In the genomic region with DNA sequence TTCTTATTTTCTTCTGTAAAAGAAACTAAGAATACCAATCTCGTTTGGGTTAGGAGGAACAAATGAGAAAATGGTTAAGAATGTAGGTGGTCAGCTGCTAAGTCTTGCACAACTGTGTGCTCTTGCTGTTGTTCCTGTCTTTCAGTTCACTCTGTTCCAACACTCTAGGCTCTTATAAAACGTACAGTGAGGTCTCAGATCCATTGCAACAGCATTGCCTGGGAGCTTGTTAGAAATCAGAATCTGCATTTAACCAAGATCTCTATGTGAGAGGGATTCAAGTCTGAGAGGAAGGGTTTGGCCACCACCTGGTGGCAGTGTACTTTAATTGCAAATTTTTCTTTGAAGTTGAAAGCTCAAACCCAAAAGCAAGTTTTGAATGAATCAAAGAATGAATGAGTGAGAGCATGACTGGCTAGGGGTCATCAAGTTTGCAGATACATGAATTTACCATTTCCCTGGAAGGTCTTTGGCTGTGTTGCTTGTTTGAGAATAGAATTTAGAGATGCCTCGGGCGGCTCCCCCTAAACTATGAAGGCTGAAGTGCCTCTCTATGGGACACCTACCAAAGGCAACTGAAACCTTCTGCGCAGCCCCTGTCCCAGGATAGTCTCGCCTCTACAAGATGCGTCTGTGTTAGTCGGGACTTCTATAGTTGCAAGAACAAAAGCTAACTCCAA, we compare ENCODE assay signal across 8 cellular contexts. TPM values are rescaled to one million over a fixed set of nuclear protein-coding genes. Genes with fewer than 3 reads are reported as not detected.
DNase-seq lines count a peak whose midpoint lies in the region; ATAC-seq, FAIRE-seq and TF ChIP-seq lines count a peak whose summit lies in the region.

No MANE protein-coding gene starts in this region.

- H3K4me3 ChIP-seq in pancreas (no peak overlapping the region), ovary (no peak overlapping the region)

- 53 to 65% methylated on average over 8 of the region's 8 CpGs for WGBS in pancreas, 2 donors
- 60 to 66% (median 65%) methylated on average over 8 of the region's 8 CpGs for WGBS in ovary, 3 donors

- peaks cover 0 to 5% (median 0%) of the 10 kb centered on the region in 4 donors for H3K27me3 ChIP-seq in pancreas
- no peaks in the 10 kb centered on the region for H3K27me3 ChIP-seq in ovary

- peak; percentile 55 for FAIRE-seq in GM18507 (lab: Jason Lieb, UNC)
- no peak for FAIRE-seq in pancreas (lab: Jason Lieb, UNC)

- H3K4me1 ChIP-seq in pancreas: no peaks in the 10 kb centered on the region
- no peaks in the 10 kb centered on the region for H3K4me1 ChIP-seq in ovary (ENCODE audit: insufficient read depth)

- no peaks in the 10 kb centered on the region for H3K9me3 Mint-ChIP-seq in activated T-helper 1 cell treated with anti-CD3 and anti-CD28 coated beads, Interleukin-12 subunit alpha, Interleukin-12 subunit beta, Interleukin-2, Interleukin-4 antibody, amounts not matched to agents 30 ng/mL and 10 ng/mL and 1 ng/mL, durations not matched to agents 14 hours and 24 hours and 36 hours

- no peaks in the 10 kb centered on the region for H3K4me1 Mint-ChIP-seq in activated T-helper 1 cell treated with anti-CD3 and anti-CD28 coated beads, Interleukin-12 subunit alpha, Interleukin-12 subunit beta, Interleukin-2, Interleukin-4 antibody, amounts not matched to agents 30 ng/mL and 10 ng/mL and 1 ng/mL, durations not matched to agents 14 hours and 24 hours and 36 hours (ENCODE audit: low read depth)

- TF ChIP-seq CTCF in pancreas (IDR thresholded peaks at IDR 0.05): peak in 2 of 4 donors; percentile 14 to 34
- no peak for TF ChIP-seq CTCF in ovary (IDR thresholded peaks at IDR 0.05)

- H3K27ac ChIP-seq in pancreas (peak overlapping the region in 1 of 4 donors; percentile 34), ovary (no peak overlapping the region)

- peaks cover 26% of the 10 kb centered on the region for H3K27me3 Mint-ChIP-seq in activated T-helper 1 cell treated with anti-CD3 and anti-CD28 coated beads, Interleukin-12 subunit alpha, Interleukin-12 subunit beta, Interleukin-2, Interleukin-4 antibody, amounts not matched to agents 30 ng/mL and 10 ng/mL and 1 ng/mL, durations not matched to agents 14 hours and 24 hours and 36 hours (ENCODE audit: insufficient read depth)

- no peak overlapping the region for H3K4me3 Mint-ChIP-seq in activated T-helper 1 cell treated with anti-CD3 and anti-CD28 coated beads, Interleukin-12 subunit alpha, Interleukin-12 subunit beta, Interleukin-2, Interleukin-4 antibody, amounts not matched to agents 30 ng/mL and 10 ng/mL and 1 ng/mL, durations not matched to agents 14 hours and 24 hours and 36 hours

- H3K27ac Mint-ChIP-seq in activated T-helper 1 cell treated with anti-CD3 and anti-CD28 coated beads, Interleukin-12 subunit alpha, Interleukin-12 subunit beta, Interleukin-2, Interleukin-4 antibody, amounts not matched to agents 30 ng/mL and 10 ng/mL and 1 ng/mL, durations not matched to agents 14 hours and 24 hours and 36 hours: no peak overlapping the region

- no peaks in the 10 kb centered on the region for H3K36me3 ChIP-seq in pancreas
- H3K36me3 ChIP-seq in ovary: no peaks in the 10 kb centered on the region

- TF ChIP-seq EP300 in ovary (IDR thresholded peaks at IDR 0.05): no peak

- peak; percentile 66 to 71 for DNase-seq in AML-193 (lab: John Stamatoyannopoulos, UW)
- DNase-seq in GM18507 (ENCODE audit: extremely low spot score, insufficient read length, low read depth): no peak
- DNase-seq in NCI-H82 treated with DMSO at 0.1 percent for 48 hours (lab: John Stamatoyannopoulos, UW; ENCODE audit: unreplicated experiment): peak; percentile 77
- peak; percentile 20 for DNase-seq in activated T-helper 1 cell treated with anti-CD3 and anti-CD28 coated beads, Interleukin-12 subunit alpha, Interleukin-12 subunit beta, Interleukin-2, Interleukin-4 antibody, amounts not matched to agents 30 ng/mL and 10 ng/mL and 1 ng/mL, durations not matched to agents 14 hours and 24 hours and 36 hours (ENCODE audit: low spot score)
- peak; percentile 48 for DNase-seq in germinal center (ENCODE audit: low spot score)
- no peak for DNase-seq in pancreas
- no peak for DNase-seq in ovary

- peak in 3 of 4 donors; percentile 70 to 82 (median 71) for ATAC-seq in pancreas
- ATAC-seq in HG02981 (IDR thresholded peaks at IDR 0.05; ENCODE audit: unreplicated experiment): no peak

- no peaks in the 10 kb centered on the region for H3K9me3 ChIP-seq in pancreas
- H3K9me3 ChIP-seq in ovary: no peaks in the 10 kb centered on the region

- intact Hi-C loops in activated T-helper 1 cell treated with anti-CD3 and anti-CD28 coated beads, Interleukin-12 subunit alpha, Interleukin-12 subunit beta, Interleukin-2, Interleukin-4 antibody, amounts not matched to agents 30 ng/mL and 10 ng/mL and 1 ng/mL, durations not matched to agents 14 hours and 24 hours and 36 hours (cut with micrococcal nuclease): loop anchor here (1.0 kb wide), 6 partner anchors 16 to 298 kb away; no protein-coding TSS in a partner anchor
- intact Hi-C loops in pancreas (cut with DNase I) (no loop called here), ovary (cut with DNase I) (no loop called here)

- TF ChIP-seq POLR2A in ovary (IDR thresholded peaks at IDR 0.05): no peak

- H3K36me3 Mint-ChIP-seq in activated T-helper 1 cell treated with anti-CD3 and anti-CD28 coated beads, Interleukin-12 subunit alpha, Interleukin-12 subunit beta, Interleukin-2, Interleukin-4 antibody, amounts not matched to agents 30 ng/mL and 10 ng/mL and 1 ng/mL, durations not matched to agents 14 hours and 24 hours and 36 hours (ENCODE audit: low read depth): no peaks in the 10 kb centered on the region

RNA-seq across cellular contexts. Expression of a gene that starts 2.5 kb away (rescaled TPM):
- total RNA-seq in activated T-helper 1 cell treated with anti-CD3 and anti-CD28 coated beads, Interleukin-12 subunit alpha, Interleukin-12 subunit beta, Interleukin-2, Interleukin-4 antibody, amounts not matched to agents 30 ng/mL and 10 ng/mL and 1 ng/mL, durations not matched to agents 14 hours and 24 hours and 36 hours: not detected in 2 replicates
- total RNA-seq in pancreas (1 to 10 TPM in 1 of 6 donors, under 1 TPM in 4, not detected in 1; 0.09 to 4.7 (median 0.37) TPM), ovary (10 to 100 TPM in 1 of 7 donors, 1 to 10 TPM in 1, under 1 TPM in 4, not detected in 1; 0.23 to 14.9 (median 0.78) TPM)
- polyA plus RNA-seq in pancreas (under 1 TPM; 0.05 to 0.19 TPM), ovary (under 1 TPM; 0.25 to 0.88 TPM)

RNA-seq across cellular contexts. Expression of a gene that starts 39.0 kb away (rescaled TPM):
- total RNA-seq in activated T-helper 1 cell treated with anti-CD3 and anti-CD28 coated beads, Interleukin-12 subunit alpha, Interleukin-12 subunit beta, Interleukin-2, Interleukin-4 antibody, amounts not matched to agents 30 ng/mL and 10 ng/mL and 1 ng/mL, durations not matched to agents 14 hours and 24 hours and 36 hours: not detected in 2 replicates
- total RNA-seq in pancreas (under 1 TPM in 4 of 6 donors, not detected in 2; 0.22 to 0.47 (median 0.28) TPM), ovary (under 1 TPM in 2 of 7 donors, not detected in 5; 0.05 to 0.42 TPM)
- polyA plus RNA-seq in pancreas (under 1 TPM; 0.02 to 0.04 TPM), ovary (under 1 TPM in 1 of 2 donors, not detected in 1; 0.10 TPM)

RNA-seq across cellular contexts. Expression of a gene that starts 46.1 kb away (rescaled TPM):
- total RNA-seq in activated T-helper 1 cell treated with anti-CD3 and anti-CD28 coated beads, Interleukin-12 subunit alpha, Interleukin-12 subunit beta, Interleukin-2, Interleukin-4 antibody, amounts not matched to agents 30 ng/mL and 10 ng/mL and 1 ng/mL, durations not matched to agents 14 hours and 24 hours and 36 hours: 0.51 and 0.78 TPM in 2 replicates
- under 1 TPM in 1 of 6 donors, not detected in 5; 0.31 TPM for total RNA-seq in pancreas
- polyA plus RNA-seq in pancreas: under 1 TPM in 1 of 2 donors, not detected in 1; 0.16 TPM
- under 1 TPM in 1 of 7 donors, not detected in 6; 0.70 TPM for total RNA-seq in ovary
- polyA plus RNA-seq in ovary: not detected

Comparison
In these comparisons a context has a peak if more than half of its experiments do, and no peak if none do; other contexts are left out.
1. DNase-seq: peak in AML-193 (2 of 2), NCI-H82 treated with DMSO at 0.1 percent for 48 hours (single experiment), activated T-helper 1 cell treated with anti-CD3 and anti-CD28 coated beads, Interleukin-12 subunit alpha, Interleukin-12 subunit beta, Interleukin-2, Interleukin-4 antibody, amounts not matched to agents 30 ng/mL and 10 ng/mL and 1 ng/mL, durations not matched to agents 14 hours and 24 hours and 36 hours (single experiment) and germinal center (single experiment); none in GM18507 (single experiment), pancreas (0 of 6) and ovary (0 of 5).